32 cellular contexts compared by ENCODE assay signal in genomic region chr4:37728064-37728463, GRCh38.
"Had no signal": no experiment of that assay in that cellular context is flagged by ENCODE, and none has a peak within 500 bp of the region (broad histone marks: within the 10 kb centered on the region; RNA-seq: fewer than 3 reads in every experiment).

No MANE protein-coding gene starts in this region.

- H3K36me3 Mint-ChIP-seq: activated CD4-positive, alpha-beta memory T cell treated with anti-CD3 and anti-CD28 coated beads for 36 hours; brain; mesothelial cell of epicardium; naive B cell had no signal

- H3K4me3 Mint-ChIP-seq: activated CD4-positive, alpha-beta memory T cell treated with anti-CD3 and anti-CD28 coated beads for 36 hours; activated CD4-positive, alpha-beta T cell treated with anti-CD3 and anti-CD28 coated beads, Interleukin-2, amount 10 ng/mL, durations not matched to agents 24 days and 14 days; activated naive CD4-positive, alpha-beta T cell treated with anti-CD3 and anti-CD28 coated beads for 36 hours; activated naive CD8-positive, alpha-beta T cell treated with anti-CD3 and anti-CD28 coated beads for 36 hours; activated T-helper 1 cell treated with anti-CD3 and anti-CD28 coated beads, Interleukin-12 subunit alpha, Interleukin-12 subunit beta, Interleukin-2, Interleukin-4 antibody, amounts not matched to agents 30 ng/mL and 10 ng/mL and 1 ng/mL, durations not matched to agents 14 hours and 24 hours and 36 hours; brain; effector memory CD8-positive, alpha-beta T cell; mesothelial cell of epicardium; naive B cell; nephron progenitor cell; T-helper 17 cell had no signal

- H3K27ac ChIP-seq: adrenal gland, pancreas, prostate gland, testis, transverse colon, WERI-Rb-1 had no signal

- H3K4me1 ChIP-seq: adrenal gland, pancreas, prostate gland, testis had no signal

- H3K36me3 ChIP-seq: adrenal gland, pancreas, prostate gland, transverse colon, WERI-Rb-1 had no signal

- ATAC-seq: effector memory CD8-positive, alpha-beta T cell; pancreas; T-helper 17 cell had no signal

- H3K4me3 ChIP-seq: adrenal gland, pancreas, prostate gland, testis, transverse colon had no signal

- H3K27ac Mint-ChIP-seq: activated CD4-positive, alpha-beta memory T cell treated with anti-CD3 and anti-CD28 coated beads for 36 hours; activated CD4-positive, alpha-beta T cell treated with anti-CD3 and anti-CD28 coated beads, Interleukin-2, amount 10 ng/mL, durations not matched to agents 24 days and 14 days; activated naive CD4-positive, alpha-beta T cell treated with anti-CD3 and anti-CD28 coated beads for 36 hours; activated naive CD8-positive, alpha-beta T cell treated with anti-CD3 and anti-CD28 coated beads for 36 hours; activated T-helper 1 cell treated with anti-CD3 and anti-CD28 coated beads, Interleukin-12 subunit alpha, Interleukin-12 subunit beta, Interleukin-2, Interleukin-4 antibody, amounts not matched to agents 30 ng/mL and 10 ng/mL and 1 ng/mL, durations not matched to agents 14 hours and 24 hours and 36 hours; brain; mesothelial cell of epicardium; naive B cell; nephron progenitor cell; T-helper 17 cell had no signal

- H3K27me3 ChIP-seq: adrenal gland, pancreas, testis, transverse colon had no signal

- H3K27me3 Mint-ChIP-seq: activated CD4-positive, alpha-beta memory T cell treated with anti-CD3 and anti-CD28 coated beads for 36 hours; activated CD4-positive, alpha-beta T cell treated with anti-CD3 and anti-CD28 coated beads, Interleukin-2, amount 10 ng/mL, durations not matched to agents 24 days and 14 days; activated naive CD8-positive, alpha-beta T cell treated with anti-CD3 and anti-CD28 coated beads for 36 hours; effector memory CD8-positive, alpha-beta T cell had no signal

- DNase-seq: activated CD4-positive, alpha-beta memory T cell treated with anti-CD3 and anti-CD28 coated beads for 36 hours; activated CD4-positive, alpha-beta T cell treated with anti-CD3 and anti-CD28 coated beads, Interleukin-2, amount 10 ng/mL, durations not matched to agents 24 days and 14 days; activated CD4-positive, CD25-positive, alpha-beta regulatory T cell treated with anti-CD3 and anti-CD28 coated beads, Interleukin-2, amount 50 U/mL, for 72 hours; activated CD8-positive, alpha-beta memory T cell treated with anti-CD3 and anti-CD28 coated beads, Interleukin-2, amount 50 U/mL, for 4 hours; activated effector memory CD4-positive, alpha-beta T cell treated with anti-CD3 and anti-CD28 coated beads, Interleukin-2, amount 50 U/mL, for 16 hours; activated naive CD4-positive, alpha-beta T cell treated with anti-CD3 and anti-CD28 coated beads for 36 hours; activated naive CD8-positive, alpha-beta T cell treated with anti-CD3 and anti-CD28 coated beads for 36 hours; activated T-cell treated with anti-CD3 and anti-CD28 coated beads, Interleukin-2, amount 50 U/mL, for 1 hour; adrenal gland; aorta; caudate nucleus; cortex of kidney; effector memory CD8-positive, alpha-beta T cell; head of caudate nucleus; hippocampal formation; kidney; left colon; naive B cell; nephron progenitor cell; nucleus accumbens; pancreas; stimulated activated naive CD4-positive, alpha-beta T cell treated with Interleukin-2 at 50 U/mL for 16 hours; T-helper 17 cell; T1000; testis; transverse colon; WERI-Rb-1 had no signal

- H3K9me3 ChIP-seq: adrenal gland, pancreas, prostate gland, testis, transverse colon had no signal

- H3K9me3 Mint-ChIP-seq: activated CD4-positive, alpha-beta memory T cell treated with anti-CD3 and anti-CD28 coated beads for 36 hours; activated naive CD4-positive, alpha-beta T cell treated with anti-CD3 and anti-CD28 coated beads for 36 hours; activated naive CD8-positive, alpha-beta T cell treated with anti-CD3 and anti-CD28 coated beads for 36 hours; activated T-helper 1 cell treated with anti-CD3 and anti-CD28 coated beads, Interleukin-12 subunit alpha, Interleukin-12 subunit beta, Interleukin-2, Interleukin-4 antibody, amounts not matched to agents 30 ng/mL and 10 ng/mL and 1 ng/mL, durations not matched to agents 14 hours and 24 hours and 36 hours; effector memory CD8-positive, alpha-beta T cell; mesothelial cell of epicardium; nephron progenitor cell had no signal

- FAIRE-seq: kidney, pancreas, urothelium cell line had no signal
